ENCODE assay signal across 1 cellular context in genomic region chr11:131957891-131958290, GRCh38.
TF ChIP-seq lines count a peak whose summit lies in the region.

No MANE protein-coding gene starts in this region.

TF ChIP-seq in HEK293, 187 proteins besides CTCF, POLR2A, EP300 and RAD21 (continued from another document and continues in another):
- no peak for TF ChIP-seq GLI4 (tag by site-specific recombination; IDR thresholded peaks at IDR 0.05)
- no peak for TF ChIP-seq ZBTB1 (tag by site-specific recombination; IDR thresholded peaks at IDR 0.05)
- TF ChIP-seq ZNF10 (tag by site-specific recombination; IDR thresholded peaks at IDR 0.05) = no peak
- no peak for TF ChIP-seq ZNF530 (tag by site-specific recombination; IDR thresholded peaks at IDR 0.05; ENCODE audit: low read depth)
- TF ChIP-seq GLIS2 (tag by site-specific recombination; IDR thresholded peaks at IDR 0.05) = no peak
- TF ChIP-seq ZNF214 (tag by site-specific recombination; IDR thresholded peaks at IDR 0.05; ENCODE audit: borderline replicate concordance) = no peak
- no peak for TF ChIP-seq ZNF138 (tag by site-specific recombination; IDR thresholded peaks at IDR 0.05; ENCODE audit: borderline replicate concordance)
- no peak for TF ChIP-seq SALL2 (tag by site-specific recombination; IDR thresholded peaks at IDR 0.05; ENCODE audit: borderline replicate concordance)
- TF ChIP-seq ZSCAN5A (tag by site-specific recombination; IDR thresholded peaks at IDR 0.05) = no peak
- TF ChIP-seq ZNF302 (tag by site-specific recombination; IDR thresholded peaks at IDR 0.05; ENCODE audit: low read depth) = no peak
- no peak for TF ChIP-seq MEIS1 (CRISPR knock-in tag; IDR thresholded peaks at IDR 0.05; ENCODE audit: borderline replicate concordance)
- no peak for TF ChIP-seq ZNF184 (tag by site-specific recombination; IDR thresholded peaks at IDR 0.05)
- TF ChIP-seq HOXC10 (CRISPR knock-in tag; IDR thresholded peaks at IDR 0.05) = no peak
- TF ChIP-seq YY1 (tag by site-specific recombination; IDR thresholded peaks at IDR 0.05) = 0 out of 2 replicates have a peak, but pooled peaks have one; percentile 32
- no peak for TF ChIP-seq KLF1 (tag by site-specific recombination; IDR thresholded peaks at IDR 0.05)
- TF ChIP-seq ZNF792 (tag by site-specific recombination; IDR thresholded peaks at IDR 0.05) = no peak
- TF ChIP-seq ATF2 (tag by site-specific recombination; IDR thresholded peaks at IDR 0.05; ENCODE audit: low read depth) = 0 out of 2 replicates have a peak, but pooled peaks have one; percentile 23
- no peak for TF ChIP-seq ZNF707 (tag by site-specific recombination; IDR thresholded peaks at IDR 0.05)
- no peak for TF ChIP-seq ZNF157 (tag by site-specific recombination; IDR thresholded peaks at IDR 0.05)
- no peak for TF ChIP-seq ZNF514 (tag by site-specific recombination; IDR thresholded peaks at IDR 0.05)
- TF ChIP-seq ZNF560 (tag by site-specific recombination; IDR thresholded peaks at IDR 0.05; ENCODE audit: borderline replicate concordance) = no peak
- no peak for TF ChIP-seq ZNF596 (tag by site-specific recombination; IDR thresholded peaks at IDR 0.05)
- TF ChIP-seq SCRT2 (tag by site-specific recombination; IDR thresholded peaks at IDR 0.05) = no peak
- TF ChIP-seq TCF7L2 (IDR thresholded peaks at IDR 0.05; ENCODE audit: borderline replicate concordance, low read depth, low read length) = peak; percentile 98
- TF ChIP-seq ZNF768 (tag by site-specific recombination; IDR thresholded peaks at IDR 0.05) = no peak
- no peak for TF ChIP-seq AEBP2 (tag by site-specific recombination; IDR thresholded peaks at IDR 0.05; ENCODE audit: borderline replicate concordance)
- no peak for TF ChIP-seq KLF8 (tag by site-specific recombination; IDR thresholded peaks at IDR 0.05)
- peak; percentile 91 for TF ChIP-seq PRDM6 (tag by site-specific recombination; IDR thresholded peaks at IDR 0.05)
- TF ChIP-seq ZNF623 (tag by site-specific recombination; IDR thresholded peaks at IDR 0.05) = no peak
- TF ChIP-seq EGR2 (tag by site-specific recombination; IDR thresholded peaks at IDR 0.05; ENCODE audit: low read depth) = no peak
- TF ChIP-seq ZNF37A (tag by site-specific recombination; IDR thresholded peaks at IDR 0.05) = no peak
- TF ChIP-seq HIC1 (tag by site-specific recombination; IDR thresholded peaks at IDR 0.05) = 0 out of 2 replicates have a peak, but pooled peaks have one; percentile 30
- peak; percentile 57 for TF ChIP-seq PRDM4 (tag by site-specific recombination; IDR thresholded peaks at IDR 0.05)
- no peak for TF ChIP-seq ZNF658 (tag by site-specific recombination; IDR thresholded peaks at IDR 0.05)
- no peak for TF ChIP-seq ZNF202 (tag by site-specific recombination; IDR thresholded peaks at IDR 0.05; ENCODE audit: borderline replicate concordance)
- no peak for TF ChIP-seq ZNF473 (tag by site-specific recombination; IDR thresholded peaks at IDR 0.05)
- no peak for TF ChIP-seq ZNF529 (tag by site-specific recombination; IDR thresholded peaks at IDR 0.05; ENCODE audit: insufficient replicate concordance)
- no peak for TF ChIP-seq ZNF449 (tag by site-specific recombination; IDR thresholded peaks at IDR 0.05)
- no peak for TF ChIP-seq ZNF19 (tag by site-specific recombination; IDR thresholded peaks at IDR 0.05; ENCODE audit: low read depth)
- TF ChIP-seq ZSCAN4 (tag by site-specific recombination; IDR thresholded peaks at IDR 0.05) = no peak
- TF ChIP-seq ZNF626 (tag by site-specific recombination; IDR thresholded peaks at IDR 0.05) = no peak
- no peak for TF ChIP-seq ZNF580 (tag by site-specific recombination; IDR thresholded peaks at IDR 0.05)
- TF ChIP-seq SETDB1 (IDR thresholded peaks at IDR 0.05; ENCODE audit: insufficient read length, low read length) = no peak
- no peak for TF ChIP-seq ZNF48 (tag by site-specific recombination; IDR thresholded peaks at IDR 0.05)
- TF ChIP-seq ZNF629 (tag by site-specific recombination; IDR thresholded peaks at IDR 0.05) = no peak
- no peak for TF ChIP-seq ZNF175 (tag by site-specific recombination; IDR thresholded peaks at IDR 0.05)
- no peak for TF ChIP-seq ZNF280C (tag by site-specific recombination; IDR thresholded peaks at IDR 0.05)
- no peak for TF ChIP-seq ZNF140 (tag by site-specific recombination; IDR thresholded peaks at IDR 0.05)
- peak; percentile 75 for TF ChIP-seq WT1 (tag by site-specific recombination; IDR thresholded peaks at IDR 0.05)
- TF ChIP-seq ZNF248 (tag by site-specific recombination; IDR thresholded peaks at IDR 0.05) = no peak
- no peak for TF ChIP-seq ZNF2 (tag by site-specific recombination; IDR thresholded peaks at IDR 0.05)
- TF ChIP-seq ZNF837 (tag by site-specific recombination; IDR thresholded peaks at IDR 0.05) = no peak
- TF ChIP-seq ZNF664 (tag by site-specific recombination; IDR thresholded peaks at IDR 0.05) = no peak
- no peak for TF ChIP-seq KLF7 (tag by site-specific recombination; IDR thresholded peaks at IDR 0.05; ENCODE audit: borderline replicate concordance)
- TF ChIP-seq ZNF677 (tag by site-specific recombination; IDR thresholded peaks at IDR 0.05) = no peak
- no peak for TF ChIP-seq ZNF114 (tag by site-specific recombination; IDR thresholded peaks at IDR 0.05)
- no peak for TF ChIP-seq ZBTB21 (tag by site-specific recombination; IDR thresholded peaks at IDR 0.05)
- peak; percentile 95 for TF ChIP-seq ZNF561 (tag by site-specific recombination; IDR thresholded peaks at IDR 0.05; ENCODE audit: borderline replicate concordance)
- TF ChIP-seq ZSCAN16 (tag by site-specific recombination; IDR thresholded peaks at IDR 0.05) = no peak
